1 cellular context compared by ENCODE assay signal in the genomic region with DNA sequence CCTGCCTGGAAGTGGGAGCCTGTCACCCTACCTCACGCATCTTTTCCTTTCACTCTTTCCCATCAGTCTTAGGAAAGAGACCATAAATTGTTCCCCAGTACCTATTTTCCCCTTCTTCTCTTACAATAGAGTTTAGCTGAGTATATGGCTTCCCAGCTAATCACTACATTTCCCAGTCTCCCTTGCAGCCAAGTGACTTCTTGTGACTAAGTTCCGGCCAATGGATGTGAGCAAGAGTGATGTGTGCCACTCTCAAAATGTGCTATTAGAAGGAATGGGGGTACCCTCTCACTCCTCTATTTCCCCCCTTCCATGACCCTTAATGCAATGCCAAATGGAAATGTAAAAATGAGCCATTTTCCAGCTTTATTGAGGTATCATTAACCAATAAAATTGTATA.
TF ChIP-seq lines count a peak whose summit lies in the region.

No MANE protein-coding gene starts in this region.

TF ChIP-seq in HepG2, 621 proteins besides CTCF, POLR2A, EP300 and RAD21:
- TF ChIP-seq NR2F1 (CRISPR knock-in tag; IDR thresholded peaks at IDR 0.05) (no peak), GABPA (IDR thresholded peaks at IDR 0.05; ENCODE audit: low read depth, low read length) (no peak), GABPA (CRISPR knock-in tag; IDR thresholded peaks at IDR 0.05; ENCODE audit: low read depth) (peak; percentile 70), THAP11 (CRISPR knock-in tag; IDR thresholded peaks at IDR 0.05) (peak; percentile 72), ZNF143 (CRISPR knock-in tag; IDR thresholded peaks at IDR 0.05) (peak; percentile 55; the same call in 1 of the 2 replicates)
